ENCODE assay signal across 9 cellular contexts in genomic region chr19:38661996-38662395, GRCh38. TPM values are rescaled to one million over a fixed set of nuclear protein-coding genes. Genes with fewer than 3 reads are reported as not detected.
DNase-seq lines count a peak whose midpoint lies in the region; ATAC-seq and TF ChIP-seq lines count a peak whose summit lies in the region.
"Had no signal": no experiment of that assay in that cellular context is flagged by ENCODE, and none has a peak within 500 bp of the region (broad histone marks: within the 10 kb centered on the region; RNA-seq: fewer than 3 reads in every experiment).

No MANE protein-coding gene starts in this region.

- TF ChIP-seq CTCF in ascending aorta (IDR thresholded peaks at IDR 0.05): no peak
- no peak for TF ChIP-seq CTCF in left lung (IDR thresholded peaks at IDR 0.05)

- H3K27me3 ChIP-seq in ascending aorta: no peaks in the 10 kb centered on the region
- H3K27me3 ChIP-seq in left lung: no peaks in the 10 kb centered on the region

- H3K36me3 ChIP-seq in ascending aorta (peaks cover 0 to 9% of the 10 kb centered on the region in 2 donors), left lung (peaks cover 0 to 6% of the 10 kb centered on the region in 2 donors)

- no peaks in the 10 kb centered on the region for H3K9me3 ChIP-seq in ascending aorta
- H3K9me3 ChIP-seq in left lung: no peaks in the 10 kb centered on the region

- intact Hi-C loops in ascending aorta (cut with DNase I): no loop called here
- intact Hi-C loops in left lung (cut with DNase I): no loop called here

- ATAC-seq in left lung (peak; percentile 32), HG02610 (IDR thresholded peaks at IDR 0.05; ENCODE audit: unreplicated experiment) (no peak)

- peak; percentile 31 for DNase-seq in HuH-7.5 (ENCODE audit: low spot score)
- no peak for DNase-seq in ascending aorta (ENCODE audit: low spot score in 2 of 2)
- no peak for DNase-seq in left lung
- no peak for DNase-seq in substantia nigra (lab: John Stamatoyannopoulos, UW)
- no peak for DNase-seq in AML-193 (lab: John Stamatoyannopoulos, UW)
- no peak for DNase-seq in DMS153 (lab: John Stamatoyannopoulos, UW)
- no peak for DNase-seq in DMS79 (lab: John Stamatoyannopoulos, UW)
- DNase-seq: activated CD4-positive, alpha-beta T cell treated with anti-CD3 and anti-CD28 coated beads, Interleukin-2, amount 50 U/mL, for 1 hour had no signal

- H3K27ac ChIP-seq in ascending aorta (peak overlapping the region; percentile 92 to 96), left lung (peak overlapping the region; percentile 86 to 93), substantia nigra (ENCODE audit: low read depth, low read length, poor library complexity, severe bottlenecking) (peak overlapping the region; percentile 51)

- H3K4me3 ChIP-seq in ascending aorta: peak overlapping the region in 1 of 2 donors; percentile 26
- H3K4me3 ChIP-seq in left lung: no peak overlapping the region

- H3K4me1 ChIP-seq in ascending aorta (peaks cover 65 to 94% of the 10 kb centered on the region in 2 donors), left lung (peaks cover 90 to 100% of the 10 kb centered on the region in 2 donors)

RNA-seq across cellular contexts. Expression of gene ACTN4, which starts 14.5 kb away (rescaled TPM):
- total RNA-seq in ascending aorta (1,036 TPM), left lung (100 to 1,000 TPM; 576 to 647 TPM)

RNA-seq across cellular contexts. Expression of gene EIF3K, which starts 43.0 kb away (rescaled TPM):
- total RNA-seq in ascending aorta: 696 TPM
- total RNA-seq in left lung: 100 to 1,000 TPM; 184 to 224 TPM

RNA-seq across cellular contexts. Expression of gene MAP4K1, which starts 44.2 kb away (rescaled TPM):
- total RNA-seq in ascending aorta: 15.1 TPM
- 10 to 100 TPM in 1 of 2 donors, 1 to 10 TPM in 1; 6.1 to 10.7 TPM for total RNA-seq in left lung
